Comparison of ENCODE assay signal across 21 cellular contexts in the genomic region with DNA sequence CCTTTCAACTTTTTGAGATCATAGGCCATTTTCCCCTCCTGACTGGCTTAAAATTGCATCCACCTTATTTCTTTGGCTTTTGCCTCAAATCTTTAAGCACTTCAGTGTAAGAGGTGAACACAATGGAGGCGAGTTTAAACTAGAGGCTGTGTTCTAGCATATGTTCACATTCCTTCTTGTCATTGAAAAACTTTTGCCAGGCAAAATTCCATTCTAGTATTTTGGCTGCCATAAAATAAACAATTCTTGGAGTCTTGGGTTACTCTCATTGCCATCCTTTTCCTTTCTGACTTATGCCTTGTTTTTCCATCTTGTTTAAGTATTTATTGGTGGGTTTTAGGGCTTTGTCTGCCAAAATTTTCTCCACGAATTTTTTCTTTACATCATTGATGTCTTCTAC.
"Had no signal": no experiment of that assay in that cellular context is flagged by ENCODE, and none has a peak within 500 bp of the region (broad histone marks: within the 10 kb centered on the region; RNA-seq: fewer than 3 reads in every experiment).

No MANE protein-coding gene starts in this region.

- DNase-seq: KBM-7, MV-4-11, NCI-H1048, NCI-H1105, NCI-H1417 treated with DMSO at 0.1 percent for 48 hours, NCI-H146, NCI-H1694 treated with DMSO at 0.1 percent for 48 hours, NCI-H1930, NCI-H2081, NCI-H2107, NCI-H2227 treated with DMSO at 0.1 percent for 48 hours, NCI-H510A, NCI-H524 treated with DMSO at 0.1 percent for 48 hours, NCI-H69, NCI-H774, Right ventricle myocardium superior, RPMI8226, SIG-M5, SW 1271 had no signal

- H3K27ac ChIP-seq: SJSA1, SK-N-MC had no signal

- H3K4me3 ChIP-seq: SJSA1, SK-N-MC had no signal

- H3K27me3 ChIP-seq: SJSA1 had no signal

- H3K36me3 ChIP-seq: SJSA1 had no signal
